Comparison of ENCODE assay signal across 20 cellular contexts in genomic region chr1:2834741-2835564, GRCh38. TPM values are rescaled to one million over a fixed set of nuclear protein-coding genes. Genes with fewer than 3 reads are reported as not detected.
DNase-seq lines count a peak whose midpoint lies in the region; ATAC-seq and TF ChIP-seq lines count a peak whose summit lies in the region.
"Had no signal": no experiment of that assay in that cellular context is flagged by ENCODE, and none has a peak within 500 bp of the region (broad histone marks: within the 10 kb centered on the region; RNA-seq: fewer than 3 reads in every experiment).

No MANE protein-coding gene starts in this region.

- no peak overlapping the region for H2BK15ac ChIP-seq in neuronal stem cell (ENCODE audit: low read length)

- no peak overlapping the region for H3K27ac Mint-ChIP-seq in stimulated activated naive CD8-positive, alpha-beta T cell treated with anti-CD3 and anti-CD28 coated beads, Interleukin-15, amount 100 ng/mL, for 72 hours
- H3K27ac Mint-ChIP-seq: B cell; CD8-positive, alpha-beta T cell; HFFc6 had no signal

- H3K4me1 ChIP-seq in neuronal stem cell (ENCODE audit: control insufficient read depth in 2 of 2, insufficient read depth in 1 of 2, low read depth in 1 of 2, low read length in 2 of 2) (no peaks in the 10 kb centered on the region), hepatocyte (ENCODE audit: insufficient read depth) (no peaks in the 10 kb centered on the region)
- H3K4me1 ChIP-seq: Caco-2, HAP-1 had no signal

- H3K27me3 Mint-ChIP-seq in stimulated activated naive CD8-positive, alpha-beta T cell treated with anti-CD3 and anti-CD28 coated beads, Interleukin-15, amount 100 ng/mL, for 72 hours: no peaks in the 10 kb centered on the region
- H3K27me3 Mint-ChIP-seq: B cell; CD4-positive, CD25-positive, alpha-beta regulatory T cell had no signal

- no peak overlapping the region for H3K4ac ChIP-seq in neuronal stem cell (ENCODE audit: low read length)

- H3K23ac ChIP-seq in neuronal stem cell (ENCODE audit: low read depth, low read length, poor library complexity): no peak overlapping the region

- intact Hi-C loops in Right ventricle myocardium inferior (cut with DNase I): no loop called here
- intact Hi-C loops in left ventricle myocardium superior (cut with micrococcal nuclease): no loop called here

- no peak overlapping the region for H4K8ac ChIP-seq in neuronal stem cell (ENCODE audit: low read depth, low read length)

- ATAC-seq in Right ventricle myocardium inferior (no peak), left ventricle myocardium superior (no peak)
- peak; percentile 11 for ATAC-seq in stimulated activated naive CD8-positive, alpha-beta T cell treated with anti-CD3 and anti-CD28 coated beads, Interleukin-15, Interleukin-2, amounts not matched to agents 100 U/mL and 50 U/mL, for 24 hours
- ATAC-seq in stimulated activated naive CD8-positive, alpha-beta T cell treated with anti-CD3 and anti-CD28 coated beads, Interleukin-15, amount 100 ng/mL, for 72 hours: no peak
- ATAC-seq: CD8-positive, alpha-beta T cell had no signal

- no peaks in the 10 kb centered on the region for H3K9me3 Mint-ChIP-seq in stimulated activated naive CD8-positive, alpha-beta T cell treated with anti-CD3 and anti-CD28 coated beads, Interleukin-15, amount 100 ng/mL, for 72 hours
- H3K9me3 Mint-ChIP-seq: CD4-positive, CD25-positive, alpha-beta regulatory T cell; CD8-positive, alpha-beta T cell had no signal

- H3K27ac ChIP-seq in neuronal stem cell (replicated peaks; ENCODE audit: low read length) (no peak overlapping the region), hepatocyte (no peak overlapping the region)
- H3K27ac ChIP-seq: 22Rv1, BLaER1, C4-2B had no signal

- no CpG with 5 or more reads among the region's 27 CpGs for WGBS in neuronal stem cell (ENCODE audit: extremely low coverage in 2 of 2, insufficient read length in 2 of 2, insufficient replicate concordance in 1 of 2), 2 donors
- 89% methylated on average over 26 of the region's 27 CpGs for WGBS in hepatocyte (ENCODE audit: low lambda C conversion rate, missing lambda C conversion rate)

- H3K9me3 ChIP-seq in neuronal stem cell (replicated peaks in 1 of 2; ENCODE audit: control insufficient read depth in 2 of 2, insufficient read depth in 1 of 2, low read depth in 1 of 2, low read length in 2 of 2) (peaks cover 0 to 17% of the 10 kb centered on the region in 2 donors), hepatocyte (ENCODE audit: low read depth) (no peaks in the 10 kb centered on the region)
- H3K9me3 ChIP-seq: Caco-2, HAP-1 had no signal

- H3K36me3 ChIP-seq in neuronal stem cell (replicated peaks in 1 of 2; ENCODE audit: control insufficient read depth in 2 of 2, insufficient read depth in 2 of 2, low read length in 2 of 2): no peaks in the 10 kb centered on the region
- no peaks in the 10 kb centered on the region for H3K36me3 ChIP-seq in hepatocyte (replicated peaks; ENCODE audit: insufficient read depth, low read depth)
- H3K36me3 ChIP-seq: BLaER1, HAP-1 had no signal

- H3K4me2 ChIP-seq in neuronal stem cell (ENCODE audit: insufficient read depth, low read length, poor library complexity, severe bottlenecking) (no peak overlapping the region), hepatocyte (no peak overlapping the region)
- H3K4me2 ChIP-seq: BLaER1 had no signal

- no peak overlapping the region for H3K4me3 Mint-ChIP-seq in stimulated activated naive CD8-positive, alpha-beta T cell treated with anti-CD3 and anti-CD28 coated beads, Interleukin-15, amount 100 ng/mL, for 72 hours
- H3K4me3 Mint-ChIP-seq: B cell; CD4-positive, CD25-positive, alpha-beta regulatory T cell; CD8-positive, alpha-beta T cell; HFFc6 had no signal

- H3K79me2 ChIP-seq in hepatocyte: no peaks in the 10 kb centered on the region

- TF ChIP-seq CTCF in hepatocyte (IDR thresholded peaks at IDR 0.05; ENCODE audit: poor library complexity): no peak

- no peak overlapping the region for H4K91ac ChIP-seq in neuronal stem cell (ENCODE audit: low read depth, low read length, poor library complexity)

- DNase-seq in Right ventricle myocardium inferior (ENCODE audit: missing footprints) (peak; percentile 43), left ventricle myocardium superior (no peak), neuronal stem cell (ENCODE audit: low spot score) (no peak), hepatocyte (ENCODE audit: low spot score) (no peak), epidermal melanocyte (ENCODE audit: insufficient read length, low spot score) (no peak), midbrain (lab: John Stamatoyannopoulos, UW) (no peak)
- DNase-seq in stimulated activated naive CD8-positive, alpha-beta T cell treated with anti-CD3 and anti-CD28 coated beads, Interleukin-15, Interleukin-2, amounts not matched to agents 100 U/mL and 50 U/mL, for 24 hours: no peak
- DNase-seq in stimulated activated naive CD8-positive, alpha-beta T cell treated with anti-CD3 and anti-CD28 coated beads, Interleukin-15, amount 100 ng/mL, for 72 hours: no peak
- DNase-seq: Caco-2; CD4-positive, CD25-positive, alpha-beta regulatory T cell; CD8-positive, alpha-beta T cell; DMS153; DND-41; GOT3; HFFc6 had no signal

- H3K4me3 ChIP-seq in neuronal stem cell (ENCODE audit: low read length in 2 of 2) (no peak overlapping the region), hepatocyte (no peak overlapping the region)
- H3K4me3 ChIP-seq: BLaER1, HAP-1 had no signal

- H2BK12ac ChIP-seq in neuronal stem cell (ENCODE audit: low read length): no peak overlapping the region

- H3K79me1 ChIP-seq in neuronal stem cell (ENCODE audit: low read depth, low read length): peaks cover 2% of the 10 kb centered on the region

- H2AK5ac ChIP-seq in neuronal stem cell (ENCODE audit: low read depth, low read length): peak overlapping the region; percentile 88

- H3K9me2 ChIP-seq in hepatocyte (replicated peaks; ENCODE audit: insufficient read depth): no peaks in the 10 kb centered on the region

- H2BK5ac ChIP-seq in neuronal stem cell (ENCODE audit: low read length): peak overlapping the region; percentile 5

- no peak overlapping the region for H3K9ac ChIP-seq in neuronal stem cell (ENCODE audit: low read depth, low read length, poor library complexity)
- H3K9ac ChIP-seq: BLaER1 had no signal

- peaks cover 0 to 41% (median 2%) of the 10 kb centered on the region in 3 experiments for H3K27me3 ChIP-seq in neuronal stem cell (ENCODE audit: control insufficient read depth in 3 of 3, insufficient read depth in 3 of 3, low read depth in 1 of 3, low read length in 3 of 3)
- no peaks in the 10 kb centered on the region for H3K27me3 ChIP-seq in hepatocyte
- H3K27me3 ChIP-seq: BLaER1 had no signal

- H2BK120ac ChIP-seq in neuronal stem cell (ENCODE audit: low read depth, low read length): peak overlapping the region; percentile 29

- peaks cover 16% of the 10 kb centered on the region for H3K4me1 Mint-ChIP-seq in stimulated activated naive CD8-positive, alpha-beta T cell treated with anti-CD3 and anti-CD28 coated beads, Interleukin-15, amount 100 ng/mL, for 72 hours
- H3K4me1 Mint-ChIP-seq: B cell had no signal

- H4K20me1 ChIP-seq in hepatocyte (ENCODE audit: insufficient read depth, poor library complexity, severe bottlenecking): no peaks in the 10 kb centered on the region
- H4K20me1 ChIP-seq: BLaER1 had no signal

- H3K18ac ChIP-seq in neuronal stem cell (ENCODE audit: low read length): peak overlapping the region; percentile 40

- H2AFZ ChIP-seq in neuronal stem cell (ENCODE audit: low read length) (no peak overlapping the region), hepatocyte (no peak overlapping the region)

- H3K14ac ChIP-seq in neuronal stem cell (ENCODE audit: low read length): peak overlapping the region; percentile 57

RNA-seq across cellular contexts. Expression of gene TTC34, which starts 33.5 kb away (rescaled TPM):
- 0.70 TPM for total RNA-seq in Right ventricle myocardium inferior
- 0.59 TPM for total RNA-seq in left ventricle myocardium superior
- polyA plus RNA-seq in neuronal stem cell (2013, experiment 1 of 2): 0.39 TPM
- 0.35 TPM for polyA plus RNA-seq in neuronal stem cell (2013, experiment 2 of 2)
- total RNA-seq in hepatocyte: 0.33 and 0.44 TPM in 2 replicates
- polyA plus RNA-seq in hepatocyte: 0.13 and 0.55 TPM in 2 replicates
